In genomic region chr2:77567723-77568122, GRCh38 we compare ENCODE assay signal across 1 cellular context.
TF ChIP-seq lines count a peak whose summit lies in the region.

No MANE protein-coding gene starts in this region.

TF ChIP-seq in HEK293, 187 proteins besides CTCF, POLR2A, EP300 and RAD21 (continued from another document):
- TF ChIP-seq ZNF362 (tag by site-specific recombination; IDR thresholded peaks at IDR 0.05) = no peak
- 0 out of 2 replicates have a peak, but pooled peaks have one; percentile 45 for TF ChIP-seq OVOL3 (tag by site-specific recombination; IDR thresholded peaks at IDR 0.05)
- TF ChIP-seq HIC1 (tag by site-specific recombination; IDR thresholded peaks at IDR 0.05) = no peak
- no peak for TF ChIP-seq ELK4 (IDR thresholded peaks at IDR 0.05; ENCODE audit: borderline replicate concordance, low read depth, low read length)
- peak; percentile 77 for TF ChIP-seq BCL11B (tag by site-specific recombination; IDR thresholded peaks at IDR 0.05; ENCODE audit: low read depth)
- TF ChIP-seq ZBTB10 (tag by site-specific recombination; IDR thresholded peaks at IDR 0.05) = no peak
- no peak for TF ChIP-seq KLF9 (tag by site-specific recombination; IDR thresholded peaks at IDR 0.05; ENCODE audit: low read depth)
- no peak for TF ChIP-seq ZNF518A (tag by site-specific recombination; conservative IDR thresholded peaks at IDR 0.05; ENCODE audit: low read depth)
- no peak for TF ChIP-seq ZNF341 (tag by site-specific recombination; IDR thresholded peaks at IDR 0.05; ENCODE audit: low read depth)
- TF ChIP-seq ZNF660 (tag by site-specific recombination; IDR thresholded peaks at IDR 0.05) = no peak
- TF ChIP-seq ZNF133 (tag by site-specific recombination; IDR thresholded peaks at IDR 0.05) = no peak
- no peak for TF ChIP-seq PBX3 (CRISPR knock-in tag; IDR thresholded peaks at IDR 0.05)
- TF ChIP-seq GLI2 (tag by site-specific recombination; IDR thresholded peaks at IDR 0.05; ENCODE audit: borderline replicate concordance, low read depth) = no peak
- TF ChIP-seq MZF1 (tag by site-specific recombination; IDR thresholded peaks at IDR 0.05; ENCODE audit: borderline replicate concordance) = peak; percentile 41; the same call in 1 of the 2 replicates
- TF ChIP-seq ZNF776 (tag by site-specific recombination; IDR thresholded peaks at IDR 0.05; ENCODE audit: borderline replicate concordance) = no peak
- no peak for TF ChIP-seq ZNF449 (tag by site-specific recombination; IDR thresholded peaks at IDR 0.05)
- TF ChIP-seq ZNF670 (tag by site-specific recombination; IDR thresholded peaks at IDR 0.05; ENCODE audit: low read depth) = no peak
- no peak for TF ChIP-seq GLIS2 (tag by site-specific recombination; IDR thresholded peaks at IDR 0.05)
- TF ChIP-seq ZIC2 (tag by site-specific recombination; IDR thresholded peaks at IDR 0.05) = no peak
- 0 out of 2 replicates have a peak, but pooled peaks have one; percentile 24 for TF ChIP-seq PRDM4 (tag by site-specific recombination; IDR thresholded peaks at IDR 0.05)
- no peak for TF ChIP-seq BCL11A (tag by site-specific recombination; IDR thresholded peaks at IDR 0.05; ENCODE audit: low read depth)
- TF ChIP-seq ZEB2 (tag by site-specific recombination; IDR thresholded peaks at IDR 0.05) = peak; percentile 53; the same call in 1 of the 2 replicates
- TF ChIP-seq FEZF1 (tag by site-specific recombination; IDR thresholded peaks at IDR 0.05) = peak; percentile 80
- TF ChIP-seq HOXD13 (CRISPR knock-in tag; IDR thresholded peaks at IDR 0.05; ENCODE audit: borderline replicate concordance) = peak; percentile 81; the same call in 1 of the 2 replicates
- no peak for TF ChIP-seq KLF7 (tag by site-specific recombination; IDR thresholded peaks at IDR 0.05; ENCODE audit: borderline replicate concordance)
